In genomic region chr1:218336353-218336752, GRCh38 we compare ENCODE assay signal across 21 cellular contexts. TPM values are rescaled to one million over a fixed set of nuclear protein-coding genes. Genes with fewer than 3 reads are reported as not detected.
A peak's percentile ranks its signal among the peaks of the same experiment; 100 is the strongest.
DNase-seq lines count a peak whose midpoint lies in the region; ATAC-seq and TF ChIP-seq lines count a peak whose summit lies in the region.
"Had no signal": no experiment of that assay in that cellular context is flagged by ENCODE, and none has a peak within 500 bp of the region (broad histone marks: within the 10 kb centered on the region; RNA-seq: fewer than 3 reads in every experiment).

No MANE protein-coding gene starts in this region.

- peaks cover 26% of the 10 kb centered on the region for H3K4me1 Mint-ChIP-seq in WTC11
- H3K4me1 Mint-ChIP-seq in CD8-positive, alpha-beta T cell (ENCODE audit: low read depth): no peaks in the 10 kb centered on the region
- H3K4me1 Mint-ChIP-seq: activated naive CD8-positive, alpha-beta T cell treated with anti-CD3 and anti-CD28 coated beads, Interleukin-2, amount 10 ng/mL, durations not matched to agents 7 days and 5 days; stimulated activated effector memory CD8-positive, alpha-beta T cell treated with anti-CD3 and anti-CD28 coated beads, Interleukin-12 subunit alpha, Interleukin-12 subunit beta, amount 100 ng/mL, for 72 hours had no signal

- CTCF ChIA-PET in WTC11 (lab: Charles Lee): no interaction called here
- CTCF ChIA-PET in CD8-positive, alpha-beta T cell (lab: Charles Lee): no interaction called here

- H3K4me3 ChIP-seq in CD8-positive, alpha-beta T cell (ENCODE audit: low read depth, low read length): no peak overlapping the region
- H3K4me3 ChIP-seq: cardiac muscle cell, pancreas, PC-9, smooth muscle cell, tibial artery had no signal

- peak overlapping the region; percentile 79 for H3K27ac Mint-ChIP-seq in WTC11
- H3K27ac Mint-ChIP-seq in CD8-positive, alpha-beta T cell: no peak overlapping the region
- H3K27ac Mint-ChIP-seq: activated CD8-positive, alpha-beta T cell treated with anti-CD3 and anti-CD28 coated beads for 36 hours; activated naive CD8-positive, alpha-beta T cell treated with anti-CD3 and anti-CD28 coated beads, Interleukin-2, amount 10 ng/mL, durations not matched to agents 7 days and 5 days; stimulated activated effector memory CD8-positive, alpha-beta T cell treated with anti-CD3 and anti-CD28 coated beads, Interleukin-12 subunit alpha, Interleukin-12 subunit beta, amount 100 ng/mL, for 72 hours had no signal

- peak; percentile 54 for ATAC-seq in GM21717 (IDR thresholded peaks at IDR 0.05; ENCODE audit: unreplicated experiment)
- ATAC-seq in WTC11: peak; percentile 69
- ATAC-seq in CD8-positive, alpha-beta T cell: no peak
- ATAC-seq: activated CD8-positive, alpha-beta T cell treated with anti-CD3 and anti-CD28 coated beads for 36 hours; left ventricle myocardium superior; pancreas; stimulated activated effector memory CD8-positive, alpha-beta T cell treated with anti-CD3 and anti-CD28 coated beads, Interleukin-12 subunit alpha, Interleukin-12 subunit beta, amount 100 ng/mL, for 72 hours had no signal

- H3K4me1 ChIP-seq in CD8-positive, alpha-beta T cell (ENCODE audit: insufficient read depth, low read length): no peaks in the 10 kb centered on the region
- H3K4me1 ChIP-seq: pancreas had no signal

- H3K36me3 Mint-ChIP-seq in WTC11: peaks cover 16% of the 10 kb centered on the region
- peaks cover 38% of the 10 kb centered on the region for H3K36me3 Mint-ChIP-seq in CD8-positive, alpha-beta T cell
- H3K36me3 Mint-ChIP-seq: activated naive CD8-positive, alpha-beta T cell treated with anti-CD3 and anti-CD28 coated beads, Interleukin-2, amount 10 ng/mL, durations not matched to agents 7 days and 5 days had no signal

- intact Hi-C loops in CD8-positive, alpha-beta T cell (cut with DNase I, micrococcal nuclease): no loop called here

- no peaks in the 10 kb centered on the region for H3K9me3 ChIP-seq in CD8-positive, alpha-beta T cell (ENCODE audit: low read length)
- H3K9me3 ChIP-seq: pancreas, tibial artery had no signal

- no peaks in the 10 kb centered on the region for H3K36me3 ChIP-seq in CD8-positive, alpha-beta T cell (ENCODE audit: insufficient read depth, low read length)
- H3K36me3 ChIP-seq: cardiac muscle cell, pancreas, tibial artery had no signal

- no peak overlapping the region for H3K4me3 Mint-ChIP-seq in WTC11
- H3K4me3 Mint-ChIP-seq in CD8-positive, alpha-beta T cell: no peak overlapping the region
- H3K4me3 Mint-ChIP-seq: activated CD8-positive, alpha-beta T cell treated with anti-CD3 and anti-CD28 coated beads for 36 hours; activated naive CD8-positive, alpha-beta T cell treated with anti-CD3 and anti-CD28 coated beads, Interleukin-2, amount 10 ng/mL, durations not matched to agents 7 days and 5 days; stimulated activated effector memory CD8-positive, alpha-beta T cell treated with anti-CD3 and anti-CD28 coated beads, Interleukin-12 subunit alpha, Interleukin-12 subunit beta, amount 100 ng/mL, for 72 hours had no signal

- no peak overlapping the region for H3K27ac ChIP-seq in CD8-positive, alpha-beta T cell (ENCODE audit: low read depth, low read length)
- H3K27ac ChIP-seq: cardiac muscle cell, pancreas, PC-9, tibial artery, VCaP had no signal

- DNase-seq in LHCN-M2 (ENCODE audit: low read depth) (peak; percentile 81), WTC11 (ENCODE audit: low spot score) (no peak), retina (peak; percentile 56), NCI-H1092 (lab: John Stamatoyannopoulos, UW) (no peak), mucosa of gallbladder (ENCODE audit: low spot score) (no peak)
- DNase-seq in CD8-positive, alpha-beta T cell: no peak
- DNase-seq: activated CD8-positive, alpha-beta T cell treated with anti-CD3 and anti-CD28 coated beads for 36 hours; activated naive CD8-positive, alpha-beta T cell treated with anti-CD3 and anti-CD28 coated beads, Interleukin-2, amount 10 ng/mL, durations not matched to agents 7 days and 5 days; effector memory CD4-positive, alpha-beta T cell; left ventricle myocardium superior; NCI-H187 treated with DMSO at 0.1 percent for 48 hours; NCI-H524; pancreas; PC-9; SW 1271; tibial artery had no signal

- POLR2A ChIA-PET in WTC11 (lab: Charles Lee): no interaction called here
- POLR2A ChIA-PET in CD8-positive, alpha-beta T cell (lab: Charles Lee): no interaction called here

- H3K9me3 Mint-ChIP-seq in WTC11: no peaks in the 10 kb centered on the region
- H3K9me3 Mint-ChIP-seq in CD8-positive, alpha-beta T cell: no peaks in the 10 kb centered on the region
- H3K9me3 Mint-ChIP-seq: activated CD8-positive, alpha-beta T cell treated with anti-CD3 and anti-CD28 coated beads for 36 hours; activated naive CD8-positive, alpha-beta T cell treated with anti-CD3 and anti-CD28 coated beads, Interleukin-2, amount 10 ng/mL, durations not matched to agents 7 days and 5 days; stimulated activated effector memory CD8-positive, alpha-beta T cell treated with anti-CD3 and anti-CD28 coated beads, Interleukin-12 subunit alpha, Interleukin-12 subunit beta, amount 100 ng/mL, for 72 hours had no signal

- H3K27me3 Mint-ChIP-seq in WTC11 (ENCODE audit: low read depth): no peaks in the 10 kb centered on the region
- peaks cover 2% of the 10 kb centered on the region for H3K27me3 Mint-ChIP-seq in CD8-positive, alpha-beta T cell (ENCODE audit: low read depth)
- H3K27me3 Mint-ChIP-seq: activated CD8-positive, alpha-beta T cell treated with anti-CD3 and anti-CD28 coated beads for 36 hours; activated naive CD8-positive, alpha-beta T cell treated with anti-CD3 and anti-CD28 coated beads, Interleukin-2, amount 10 ng/mL, durations not matched to agents 7 days and 5 days had no signal

- no peak for TF ChIP-seq CTCF in WTC11 (IDR thresholded peaks at IDR 0.05)
- no peak for TF ChIP-seq CTCF in CD8-positive, alpha-beta T cell (IDR thresholded peaks at IDR 0.05)

- H3K27me3 ChIP-seq in CD8-positive, alpha-beta T cell (ENCODE audit: insufficient read depth, low read length): no peaks in the 10 kb centered on the region
- H3K27me3 ChIP-seq: cardiac muscle cell, pancreas, tibial artery had no signal

TF ChIP-seq in WTC11, 78 proteins besides CTCF, POLR2A, EP300 and RAD21:
- TF ChIP-seq TEAD4 (CRISPR knock-in tag; IDR thresholded peaks at IDR 0.05): no peak
- no peak for TF ChIP-seq FOXK1 (CRISPR knock-in tag; IDR thresholded peaks at IDR 0.05)
- TF ChIP-seq ATF3 (CRISPR knock-in tag; conservative IDR thresholded peaks at IDR 0.05): no peak
- TF ChIP-seq ATF1 (CRISPR knock-in tag; IDR thresholded peaks at IDR 0.05): no peak
- TF ChIP-seq GABPB1 (CRISPR knock-in tag; IDR thresholded peaks at IDR 0.05): no peak
- TF ChIP-seq CBFB (CRISPR knock-in tag; IDR thresholded peaks at IDR 0.05; ENCODE audit: low read depth): no peak
- TF ChIP-seq TP53 (CRISPR knock-in tag; IDR thresholded peaks at IDR 0.05): no peak
- no peak for TF ChIP-seq ZNF219 (CRISPR knock-in tag; IDR thresholded peaks at IDR 0.05; ENCODE audit: borderline replicate concordance)
- TF ChIP-seq MLX (CRISPR knock-in tag; IDR thresholded peaks at IDR 0.05): no peak
- TF ChIP-seq ESRRA (CRISPR knock-in tag; IDR thresholded peaks at IDR 0.05; ENCODE audit: borderline replicate concordance): no peak
- no peak for TF ChIP-seq FOXJ3 (CRISPR knock-in tag; IDR thresholded peaks at IDR 0.05; ENCODE audit: borderline replicate concordance)
- no peak for TF ChIP-seq OVOL2 (CRISPR knock-in tag; IDR thresholded peaks at IDR 0.05; ENCODE audit: borderline replicate concordance)
- TF ChIP-seq ZNF671 (CRISPR knock-in tag; IDR thresholded peaks at IDR 0.05): no peak
- TF ChIP-seq IRF1 (CRISPR knock-in tag; IDR thresholded peaks at IDR 0.05): no peak

RNA-seq across cellular contexts. Expression of gene TGFB2, which starts 8.8 kb away (rescaled TPM):
- 5.1 and 7.7 TPM in 2 replicates for total RNA-seq in LHCN-M2 (2014; rRNA removed)
- polyA plus RNA-seq in LHCN-M2 (2012): 36.3 TPM
- total RNA-seq in WTC11 (2021): 1.0 to 2.5 TPM (median 1.5 TPM) in 3 replicates
- total RNA-seq in CD8-positive, alpha-beta T cell: not detected
- total RNA-seq in mucosa of gallbladder: 10.3 TPM
- total RNA-seq: activated CD8-positive, alpha-beta T cell treated with anti-CD3 and anti-CD28 coated beads for 36 hours; activated naive CD8-positive, alpha-beta T cell treated with anti-CD3 and anti-CD28 coated beads, Interleukin-2, amount 10 ng/mL, durations not matched to agents 7 days and 5 days had no signal

RNA-seq across cellular contexts. Expression of gene RRP15, which starts 51.3 kb away (rescaled TPM):
- total RNA-seq in LHCN-M2 (2014; rRNA removed) (8.2 and 8.9 TPM in 2 replicates), WTC11 (2021) (32.3 to 36.0 TPM (median 32.4 TPM) in 3 replicates), mucosa of gallbladder (9.5 TPM)
- polyA plus RNA-seq in LHCN-M2 (2012): 8.6 TPM
- 10 to 100 TPM; 16.1 to 16.7 TPM for total RNA-seq in CD8-positive, alpha-beta T cell

Comparison
In these comparisons a context has a peak if more than half of its experiments do, and no peak if none do; other contexts are left out.
1. DNase-seq: peak in LHCN-M2 (single experiment) and retina (single experiment); none in WTC11 (single experiment), NCI-H1092 (single experiment), CD8-positive, alpha-beta T cell (0 of 7) and mucosa of gallbladder (single experiment).